ENCODE assay signal across 8 cellular contexts in the genomic region with DNA sequence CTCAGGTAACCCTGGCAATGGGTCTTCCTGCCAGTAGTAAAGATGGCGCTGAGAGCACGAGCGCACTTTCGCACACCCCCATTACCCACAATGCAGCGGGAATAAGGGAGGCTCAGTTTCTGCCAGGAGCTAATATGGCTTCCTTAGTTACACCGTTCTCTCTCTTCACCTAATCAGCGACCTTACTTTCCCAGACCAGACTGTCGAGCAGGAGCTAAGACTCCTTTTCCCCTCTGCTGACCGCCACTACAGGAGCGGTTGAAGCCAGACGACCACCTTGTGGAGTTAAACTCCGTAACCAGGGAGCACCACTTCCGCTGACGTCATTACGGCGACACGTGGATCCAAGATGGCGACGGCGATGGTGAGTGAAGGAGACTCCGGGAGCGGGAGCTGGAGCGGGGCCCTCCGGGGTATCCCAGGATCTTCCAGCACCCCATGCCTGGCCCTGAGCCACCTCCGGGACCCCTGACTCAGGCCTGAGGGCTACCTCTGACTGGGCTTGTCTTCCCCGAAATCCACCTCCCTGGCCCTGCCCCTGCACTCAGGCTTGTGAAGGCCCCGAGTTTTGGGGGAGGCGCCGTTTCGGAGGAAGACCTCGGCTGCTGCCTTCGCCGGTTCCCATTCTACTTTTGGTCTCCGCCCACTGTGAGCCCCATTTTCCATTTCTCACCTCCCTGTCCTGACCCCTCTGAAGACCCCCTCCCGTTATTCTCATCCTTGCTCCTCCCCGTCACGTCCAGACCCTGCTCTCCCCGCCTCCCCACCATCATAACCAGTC. TPM values are rescaled to one million over a fixed set of nuclear protein-coding genes. Genes with fewer than 3 reads are reported as not detected.
DNase-seq lines count a peak whose midpoint lies in the region; ATAC-seq and TF ChIP-seq lines count a peak whose summit lies in the region.

A gene with protein sequence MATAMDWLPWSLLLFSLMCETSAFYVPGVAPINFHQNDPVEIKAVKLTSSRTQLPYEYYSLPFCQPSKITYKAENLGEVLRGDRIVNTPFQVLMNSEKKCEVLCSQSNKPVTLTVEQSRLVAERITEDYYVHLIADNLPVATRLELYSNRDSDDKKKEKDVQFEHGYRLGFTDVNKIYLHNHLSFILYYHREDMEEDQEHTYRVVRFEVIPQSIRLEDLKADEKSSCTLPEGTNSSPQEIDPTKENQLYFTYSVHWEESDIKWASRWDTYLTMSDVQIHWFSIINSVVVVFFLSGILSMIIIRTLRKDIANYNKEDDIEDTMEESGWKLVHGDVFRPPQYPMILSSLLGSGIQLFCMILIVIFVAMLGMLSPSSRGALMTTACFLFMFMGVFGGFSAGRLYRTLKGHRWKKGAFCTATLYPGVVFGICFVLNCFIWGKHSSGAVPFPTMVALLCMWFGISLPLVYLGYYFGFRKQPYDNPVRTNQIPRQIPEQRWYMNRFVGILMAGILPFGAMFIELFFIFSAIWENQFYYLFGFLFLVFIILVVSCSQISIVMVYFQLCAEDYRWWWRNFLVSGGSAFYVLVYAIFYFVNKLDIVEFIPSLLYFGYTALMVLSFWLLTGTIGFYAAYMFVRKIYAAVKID (plus strand): TSS at position 323 of the 781 bp plus-strand sequence. CDS start 27 bp downstream, at position 350.

- peak within 1 kb of the TSS; percentile 39 for H4K8ac ChIP-seq in mesendoderm (ENCODE audit: low read depth, low read length)

- peak within 1 kb of the TSS; percentile 96 for H3K23ac ChIP-seq in mesendoderm (ENCODE audit: low read length)

- H3K36me3 ChIP-seq in NT2/D1 (ENCODE audit: insufficient read depth, insufficient read length, low read length), result peaks cover 21% of the 10 kb centered on the region
- no peaks in the 10 kb centered on the region for H3K36me3 ChIP-seq in endodermal cell (ENCODE audit: control insufficient read depth, insufficient read depth, low read length)
- no peaks in the 10 kb centered on the region for H3K36me3 ChIP-seq in mesendoderm (ENCODE audit: control insufficient read depth, insufficient read depth, low read length)

- peak; percentile 79 for ATAC-seq in GM21381 (IDR thresholded peaks at IDR 0.05; ENCODE audit: unreplicated experiment)

- H3K27ac ChIP-seq in endodermal cell (ENCODE audit: low read depth, low read length) (peak within 1 kb of the TSS; percentile 95), mesendoderm (ENCODE audit: low read depth, low read length) (peak within 1 kb of the TSS; percentile 85)

- H3K4ac ChIP-seq in mesendoderm (ENCODE audit: low read depth, low read length), result peak within 1 kb of the TSS; percentile 22

- H2BK120ac ChIP-seq in mesendoderm (ENCODE audit: low read depth, low read length), result no peak within 1 kb of the TSS

- no peaks in the 10 kb centered on the region for H3K27me3 ChIP-seq in NT2/D1 (ENCODE audit: insufficient read depth, insufficient read length)
- peaks cover 4% of the 10 kb centered on the region for H3K27me3 ChIP-seq in endodermal cell (ENCODE audit: control insufficient read depth, insufficient read depth, low read length, poor library complexity, severe bottlenecking)
- H3K27me3 ChIP-seq in mesendoderm (ENCODE audit: insufficient read depth, low read length, poor library complexity), result no peaks in the 10 kb centered on the region

- DNase-seq in COR-L47 (lab: John Stamatoyannopoulos, UW) (peak; percentile 97), HUDEP-2 (lab: John Stamatoyannopoulos, UW; ENCODE audit: unreplicated experiment in 76 of 76) (peak in 74 of 76 experiments; percentile 46 to 96 (median 84)), NT2/D1 (ENCODE audit: low read depth, low spot score) (peak; percentile 87), endodermal cell (peak; percentile 97), mesendoderm (peak; percentile 98)
- DNase-seq in activated CD8-positive, alpha-beta memory T cell treated with anti-CD3 and anti-CD28 coated beads, Interleukin-2, amount 50 U/mL, for 1 hour (ENCODE audit: extremely low read depth), result peak; percentile 87
- peak; percentile 82 for DNase-seq in stimulated activated CD8-positive, alpha-beta memory T cell treated with anti-CD3 and anti-CD28 coated beads, Interleukin-15, amount 100 ng/mL, for 1 hour (ENCODE audit: low read depth)

- no peaks in the 10 kb centered on the region for H3K9me3 Mint-ChIP-seq in endodermal cell

- peaks cover 10% of the 10 kb centered on the region for H3K4me1 Mint-ChIP-seq in endodermal cell

- peak within 1 kb of the TSS; percentile 99 for H2BK5ac ChIP-seq in mesendoderm (ENCODE audit: low read length)

- peak within 1 kb of the TSS; percentile 100 for H4K5ac ChIP-seq in mesendoderm (ENCODE audit: low read length)

- H3K27ac Mint-ChIP-seq in endodermal cell, result peak within 1 kb of the TSS; percentile 100

- peaks cover 17% of the 10 kb centered on the region for H3K79me1 ChIP-seq in mesendoderm (ENCODE audit: low read length)

- H3K4me2 ChIP-seq in mesendoderm (ENCODE audit: low read length), result peak within 1 kb of the TSS; percentile 71

- TF ChIP-seq CTCF in endodermal cell (conservative IDR thresholded peaks at IDR 0.05), result no peak

- H3K9ac ChIP-seq in NT2/D1 (ENCODE audit: insufficient read length, low read depth) (peak within 1 kb of the TSS; percentile 96), endodermal cell (ENCODE audit: extremely low read depth, low read length, poor library complexity, severe bottlenecking) (peak within 1 kb of the TSS; percentile 98), mesendoderm (ENCODE audit: low read length) (peak within 1 kb of the TSS; percentile 77)

- H3K4me1 ChIP-seq in NT2/D1 (ENCODE audit: insufficient read depth, insufficient read length), result no peaks in the 10 kb centered on the region
- peaks cover 2% of the 10 kb centered on the region for H3K4me1 ChIP-seq in endodermal cell (ENCODE audit: control insufficient read depth, insufficient read depth, low read length)
- peaks cover 2% of the 10 kb centered on the region for H3K4me1 ChIP-seq in mesendoderm (ENCODE audit: control insufficient read depth, low read depth, low read length)

- H3K9me3 ChIP-seq in NT2/D1 (ENCODE audit: insufficient read depth, low read length) (no peaks in the 10 kb centered on the region; the same call in 1 of the 2 replicates), endodermal cell (ENCODE audit: control insufficient read depth, low read length) (no peaks in the 10 kb centered on the region)

- peak within 1 kb of the TSS; percentile 98 for H3K4me3 Mint-ChIP-seq in endodermal cell

- H3K36me3 Mint-ChIP-seq in endodermal cell (ENCODE audit: low read depth), result peaks cover 8% of the 10 kb centered on the region

- H3K4me3 ChIP-seq in NT2/D1 (ENCODE audit: insufficient read length, low read depth), result peak within 1 kb of the TSS; percentile 97
- H3K4me3 ChIP-seq in endodermal cell (ENCODE audit: low read length), result peak within 1 kb of the TSS; percentile 93
- peak within 1 kb of the TSS; percentile 73 for H3K4me3 ChIP-seq in mesendoderm (ENCODE audit: low read length)

- H3K79me2 ChIP-seq in mesendoderm (ENCODE audit: control insufficient read depth, insufficient read depth, low read length), result peaks cover 34% of the 10 kb centered on the region

- 0% methylated on average over 15 to 38 of the region's 38 CpGs for WGBS in endodermal cell (ENCODE audit: insufficient coverage in 1 of 2, insufficient read length in 1 of 2), 2 experiments
- no CpG with 5 or more reads among the region's 38 CpGs for WGBS in mesendoderm (ENCODE audit: extremely low coverage, insufficient coverage, low lambda C conversion rate)

- peak within 1 kb of the TSS; percentile 15 for H3K18ac ChIP-seq in mesendoderm (ENCODE audit: low read length)

- peak within 1 kb of the TSS; percentile 100 for H3K56ac ChIP-seq in mesendoderm (ENCODE audit: low read length)

- H3K27me3 Mint-ChIP-seq in endodermal cell (ENCODE audit: insufficient read depth), result peaks cover 7% of the 10 kb centered on the region

- H2BK15ac ChIP-seq in mesendoderm (replicated peaks; ENCODE audit: low read depth), result no peak within 1 kb of the TSS

- H2AK5ac ChIP-seq in mesendoderm (ENCODE audit: low read length), result peak within 1 kb of the TSS; percentile 57

RNA-seq across cellular contexts. Expression of the gene that starts here (rescaled TPM):
- 10 to 100 TPM; 77.2 to 84.8 TPM for total RNA-seq in endodermal cell
- 46.0 TPM for polyA plus RNA-seq in endodermal cell (2013, experiment 1 of 2)
- polyA plus RNA-seq in endodermal cell (2013, experiment 2 of 2), result 44.3 TPM
- 31.3 TPM for polyA plus RNA-seq in mesendoderm (2013, experiment 1 of 2)
- polyA plus RNA-seq in mesendoderm (2013, experiment 2 of 2), result 33.4 TPM

Comparison
In these comparisons a context has a peak if more than half of its experiments do, and no peak if none do; other contexts are left out.
1. Peak in every context shown above with its lines: DNase-seq, ATAC-seq, H3K4me3 ChIP-seq and H3K27ac ChIP-seq.